ENCODE assay signal across 1 cellular context in genomic region chr1:63773815-63774616, GRCh38.
A peak's percentile ranks its signal among the peaks of the same experiment; 100 is the strongest.
TF ChIP-seq lines count a peak whose summit lies in the region.

Gene ROR1, plus strand, starts transcription at chr1:63774017.

TF ChIP-seq in HepG2, 621 proteins besides CTCF, POLR2A, EP300 and RAD21 (continued from another document and continues in another):
- TF ChIP-seq REST (IDR thresholded peaks at IDR 0.05; ENCODE audit: borderline replicate concordance in 1 of 2, low read depth in 1 of 2, low read length in 2 of 2): no peak
- TF ChIP-seq ZNF180 (CRISPR knock-in tag; IDR thresholded peaks at IDR 0.05; ENCODE audit: borderline replicate concordance, low read depth): no peak
- no peak for TF ChIP-seq SNAPC5 (CRISPR knock-in tag; IDR thresholded peaks at IDR 0.05; ENCODE audit: borderline replicate concordance)
- TF ChIP-seq HNF1B (CRISPR knock-in tag; IDR thresholded peaks at IDR 0.05): peak; percentile 69; the same call in 1 of the 2 replicates
- TF ChIP-seq ZNF34 (CRISPR knock-in tag; IDR thresholded peaks at IDR 0.05; ENCODE audit: borderline replicate concordance): no peak
- no peak for TF ChIP-seq ZFP37 (CRISPR knock-in tag; IDR thresholded peaks at IDR 0.05; ENCODE audit: borderline replicate concordance)
- no peak for TF ChIP-seq ZSCAN20 (CRISPR knock-in tag; IDR thresholded peaks at IDR 0.05; ENCODE audit: borderline replicate concordance)
- TF ChIP-seq ZNF816 (CRISPR knock-in tag; IDR thresholded peaks at IDR 0.05; ENCODE audit: borderline replicate concordance): no peak
- TF ChIP-seq STAT5B (CRISPR knock-in tag; IDR thresholded peaks at IDR 0.05): no peak
- 0 out of 2 replicates have a peak, but pooled peaks have one; percentile 55 for TF ChIP-seq ZNF607 (CRISPR knock-in tag; IDR thresholded peaks at IDR 0.05; ENCODE audit: borderline replicate concordance)
- TF ChIP-seq, protein P1, sequence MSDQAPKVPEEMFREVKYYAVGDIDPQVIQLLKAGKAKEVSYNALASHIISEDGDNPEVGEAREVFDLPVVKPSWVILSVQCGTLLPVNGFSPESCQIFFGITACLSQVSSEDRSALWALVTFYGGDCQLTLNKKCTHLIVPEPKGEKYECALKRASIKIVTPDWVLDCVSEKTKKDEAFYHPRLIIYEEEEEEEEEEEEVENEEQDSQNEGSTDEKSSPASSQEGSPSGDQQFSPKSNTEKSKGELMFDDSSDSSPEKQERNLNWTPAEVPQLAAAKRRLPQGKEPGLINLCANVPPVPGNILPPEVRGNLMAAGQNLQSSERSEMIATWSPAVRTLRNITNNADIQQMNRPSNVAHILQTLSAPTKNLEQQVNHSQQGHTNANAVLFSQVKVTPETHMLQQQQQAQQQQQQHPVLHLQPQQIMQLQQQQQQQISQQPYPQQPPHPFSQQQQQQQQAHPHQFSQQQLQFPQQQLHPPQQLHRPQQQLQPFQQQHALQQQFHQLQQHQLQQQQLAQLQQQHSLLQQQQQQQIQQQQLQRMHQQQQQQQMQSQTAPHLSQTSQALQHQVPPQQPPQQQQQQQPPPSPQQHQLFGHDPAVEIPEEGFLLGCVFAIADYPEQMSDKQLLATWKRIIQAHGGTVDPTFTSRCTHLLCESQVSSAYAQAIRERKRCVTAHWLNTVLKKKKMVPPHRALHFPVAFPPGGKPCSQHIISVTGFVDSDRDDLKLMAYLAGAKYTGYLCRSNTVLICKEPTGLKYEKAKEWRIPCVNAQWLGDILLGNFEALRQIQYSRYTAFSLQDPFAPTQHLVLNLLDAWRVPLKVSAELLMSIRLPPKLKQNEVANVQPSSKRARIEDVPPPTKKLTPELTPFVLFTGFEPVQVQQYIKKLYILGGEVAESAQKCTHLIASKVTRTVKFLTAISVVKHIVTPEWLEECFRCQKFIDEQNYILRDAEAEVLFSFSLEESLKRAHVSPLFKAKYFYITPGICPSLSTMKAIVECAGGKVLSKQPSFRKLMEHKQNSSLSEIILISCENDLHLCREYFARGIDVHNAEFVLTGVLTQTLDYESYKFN (CRISPR knock-in tag; conservative IDR thresholded peaks at IDR 0.05): no peak
- TF ChIP-seq PITX1 (CRISPR knock-in tag; IDR thresholded peaks at IDR 0.05): no peak
- TF ChIP-seq KIAA2018 (CRISPR knock-in tag; IDR thresholded peaks at IDR 0.05; ENCODE audit: borderline replicate concordance): no peak
- TF ChIP-seq HDAC2 (CRISPR knock-in tag; IDR thresholded peaks at IDR 0.05): peak; percentile 27; the same call in 1 of the 2 replicates
- TF ChIP-seq RXRA (CRISPR knock-in tag; IDR thresholded peaks at IDR 0.05): 0 out of 2 replicates have a peak, but pooled peaks have one; percentile 13
- TF ChIP-seq, protein P2, sequence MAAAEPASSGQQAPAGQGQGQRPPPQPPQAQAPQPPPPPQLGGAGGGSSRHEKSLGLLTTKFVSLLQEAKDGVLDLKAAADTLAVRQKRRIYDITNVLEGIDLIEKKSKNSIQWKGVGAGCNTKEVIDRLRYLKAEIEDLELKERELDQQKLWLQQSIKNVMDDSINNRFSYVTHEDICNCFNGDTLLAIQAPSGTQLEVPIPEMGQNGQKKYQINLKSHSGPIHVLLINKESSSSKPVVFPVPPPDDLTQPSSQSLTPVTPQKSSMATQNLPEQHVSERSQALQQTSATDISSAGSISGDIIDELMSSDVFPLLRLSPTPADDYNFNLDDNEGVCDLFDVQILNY (CRISPR knock-in tag; conservative IDR thresholded peaks at IDR 0.05): no peak
- TF ChIP-seq FLYWCH1 (CRISPR knock-in tag; IDR thresholded peaks at IDR 0.05): peak; percentile 79
- TF ChIP-seq, protein P3, sequence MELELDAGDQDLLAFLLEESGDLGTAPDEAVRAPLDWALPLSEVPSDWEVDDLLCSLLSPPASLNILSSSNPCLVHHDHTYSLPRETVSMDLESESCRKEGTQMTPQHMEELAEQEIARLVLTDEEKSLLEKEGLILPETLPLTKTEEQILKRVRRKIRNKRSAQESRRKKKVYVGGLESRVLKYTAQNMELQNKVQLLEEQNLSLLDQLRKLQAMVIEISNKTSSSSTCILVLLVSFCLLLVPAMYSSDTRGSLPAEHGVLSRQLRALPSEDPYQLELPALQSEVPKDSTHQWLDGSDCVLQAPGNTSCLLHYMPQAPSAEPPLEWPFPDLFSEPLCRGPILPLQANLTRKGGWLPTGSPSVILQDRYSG (CRISPR knock-in tag; IDR thresholded peaks at IDR 0.05): no peak
- no peak for TF ChIP-seq ZNF460 (CRISPR knock-in tag; IDR thresholded peaks at IDR 0.05; ENCODE audit: borderline replicate concordance)
- TF ChIP-seq, protein P4, sequence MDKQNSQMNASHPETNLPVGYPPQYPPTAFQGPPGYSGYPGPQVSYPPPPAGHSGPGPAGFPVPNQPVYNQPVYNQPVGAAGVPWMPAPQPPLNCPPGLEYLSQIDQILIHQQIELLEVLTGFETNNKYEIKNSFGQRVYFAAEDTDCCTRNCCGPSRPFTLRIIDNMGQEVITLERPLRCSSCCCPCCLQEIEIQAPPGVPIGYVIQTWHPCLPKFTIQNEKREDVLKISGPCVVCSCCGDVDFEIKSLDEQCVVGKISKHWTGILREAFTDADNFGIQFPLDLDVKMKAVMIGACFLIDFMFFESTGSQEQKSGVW (CRISPR knock-in tag; IDR thresholded peaks at IDR 0.05; ENCODE audit: borderline replicate concordance): no peak
- TF ChIP-seq ARID2 (CRISPR knock-in tag; IDR thresholded peaks at IDR 0.05; ENCODE audit: borderline replicate concordance): no peak
- TF ChIP-seq, protein P5, sequence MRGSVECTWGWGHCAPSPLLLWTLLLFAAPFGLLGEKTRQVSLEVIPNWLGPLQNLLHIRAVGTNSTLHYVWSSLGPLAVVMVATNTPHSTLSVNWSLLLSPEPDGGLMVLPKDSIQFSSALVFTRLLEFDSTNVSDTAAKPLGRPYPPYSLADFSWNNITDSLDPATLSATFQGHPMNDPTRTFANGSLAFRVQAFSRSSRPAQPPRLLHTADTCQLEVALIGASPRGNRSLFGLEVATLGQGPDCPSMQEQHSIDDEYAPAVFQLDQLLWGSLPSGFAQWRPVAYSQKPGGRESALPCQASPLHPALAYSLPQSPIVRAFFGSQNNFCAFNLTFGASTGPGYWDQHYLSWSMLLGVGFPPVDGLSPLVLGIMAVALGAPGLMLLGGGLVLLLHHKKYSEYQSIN (CRISPR knock-in tag; IDR thresholded peaks at IDR 0.05; ENCODE audit: borderline replicate concordance): no peak
- no peak for TF ChIP-seq CREB1 (IDR thresholded peaks at IDR 0.05)
- no peak for TF ChIP-seq CREB1 (CRISPR knock-in tag; IDR thresholded peaks at IDR 0.05)
- no peak for TF ChIP-seq SP140L (CRISPR knock-in tag; IDR thresholded peaks at IDR 0.05; ENCODE audit: borderline replicate concordance)
- TF ChIP-seq NFATC3 (CRISPR knock-in tag; IDR thresholded peaks at IDR 0.05): no peak
- TF ChIP-seq SMARCC2 (IDR thresholded peaks at IDR 0.05): no peak
- no peak for TF ChIP-seq SOX13 (IDR thresholded peaks at IDR 0.05)
- TF ChIP-seq SOX13 (CRISPR knock-in tag; conservative IDR thresholded peaks at IDR 0.05 in 1 of 2, IDR thresholded peaks at IDR 0.05 in 1 of 2): no peak
- no peak for TF ChIP-seq SRSF1 (optimal IDR thresholded peaks at IDR 0.05; ENCODE audit: low read depth, low read length)
- no peak for TF ChIP-seq ATM (IDR thresholded peaks at IDR 0.05; ENCODE audit: borderline replicate concordance)
- TF ChIP-seq IKZF1 (IDR thresholded peaks at IDR 0.05): no peak
- TF ChIP-seq BCLAF1 (IDR thresholded peaks at IDR 0.05): no peak
